In the genomic region with DNA sequence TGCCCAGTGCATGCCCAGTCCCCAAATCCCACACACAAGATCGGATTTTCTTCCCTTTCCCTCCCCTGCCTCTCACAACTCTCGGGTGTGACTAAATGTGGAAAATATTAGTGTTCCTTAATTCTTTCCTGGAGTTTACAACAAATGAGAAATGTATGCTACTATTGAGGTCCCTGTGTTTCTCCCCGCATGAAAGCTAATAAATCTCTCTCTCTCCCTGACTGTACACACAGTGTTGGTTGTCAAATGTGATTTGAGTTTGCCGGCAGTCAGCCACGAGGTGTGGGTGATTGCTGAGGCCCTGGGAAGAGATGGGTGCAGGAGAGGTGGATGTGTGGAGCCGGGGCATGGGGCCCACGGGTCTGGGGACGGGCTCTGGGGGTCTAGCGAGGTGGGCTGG, we compare ENCODE assay signal across 20 cellular contexts.
DNase-seq lines count a peak whose midpoint lies in the region; ATAC-seq, FAIRE-seq and TF ChIP-seq lines count a peak whose summit lies in the region.
"Had no signal": no experiment of that assay in that cellular context is flagged by ENCODE, and none has a peak within 500 bp of the region (broad histone marks: within the 10 kb centered on the region; RNA-seq: fewer than 3 reads in every experiment).

No MANE protein-coding gene starts in this region.

- H3K9ac ChIP-seq in GM12878 (ENCODE audit: control insufficient read depth, insufficient read depth, low read length) = no peak overlapping the region

- RAD21 ChIA-PET in GM12878 (lab: Charles Lee; ENCODE audit: unreplicated experiment) = interaction anchor here (0.9 to 1.3 kb wide), 2 partner anchors 143 to 219 kb away, joined by 3 to 4 read pairs; no protein-coding TSS in a partner anchor

- intact Hi-C loops in GM12878 (cut with micrococcal nuclease; ENCODE audit: unreplicated experiment) = loop anchor here (10.0 kb wide), 1 partner anchor 220 kb away; no protein-coding TSS in a partner anchor

- no peaks in the 10 kb centered on the region for H3K27me3 Mint-ChIP-seq in activated naive CD8-positive, alpha-beta T cell
- H3K27me3 Mint-ChIP-seq in activated naive CD8-positive, alpha-beta T cell treated with anti-CD3 and anti-CD28 coated beads for 36 hours = peaks cover 8% of the 10 kb centered on the region
- H3K27me3 Mint-ChIP-seq in stimulated activated naive B cell treated with anti-CD40 and anti-IgM and Interleukin-4, amounts not matched to agents 10 μg/mL and 1 μg/mL and 100 μg/mL, for 72 hours = peaks cover 20 to 34% of the 10 kb centered on the region in 2 donors

- TF ChIP-seq POLR2A in GM12878 (IDR thresholded peaks at IDR 0.05; ENCODE audit: low read depth, low read length) = no peak

- peak; percentile 47 for ATAC-seq in GM12878
- no peak for ATAC-seq in stimulated activated naive B cell treated with anti-CD40 and anti-IgM and Interleukin-4, amounts not matched to agents 10 μg/mL and 1 μg/mL and 100 μg/mL, for 72 hours (replicated peaks)
- no peak for ATAC-seq in activated CD4-positive, CD25-positive, alpha-beta regulatory T cell treated with anti-CD3 and anti-CD28 coated beads, Interleukin-2, amount 50 U/mL, for 24 hours
- ATAC-seq in HG03571 (IDR thresholded peaks at IDR 0.05; ENCODE audit: unreplicated experiment) = no peak
- ATAC-seq: pancreas had no signal

- H3K27ac Mint-ChIP-seq in activated naive CD8-positive, alpha-beta T cell = no peak overlapping the region
- H3K27ac Mint-ChIP-seq in activated naive CD8-positive, alpha-beta T cell treated with anti-CD3 and anti-CD28 coated beads for 36 hours = no peak overlapping the region
- H3K27ac Mint-ChIP-seq in stimulated activated naive B cell treated with anti-CD40 and anti-IgM and Interleukin-4, amounts not matched to agents 10 μg/mL and 1 μg/mL and 100 μg/mL, for 72 hours = no peak overlapping the region
- H3K27ac Mint-ChIP-seq: activated T-cell treated with anti-CD3 and anti-CD28 coated beads, Interleukin-2, amount 50 U/mL, for 24 hours; HFFc6 had no signal

- no peak for TF ChIP-seq EP300 in GM12878 (IDR thresholded peaks at IDR 0.05; ENCODE audit: borderline replicate concordance in 1 of 2, control insufficient read depth in 1 of 2, low read depth in 2 of 2, low read length in 2 of 2)

- H3K4me1 Mint-ChIP-seq in activated naive CD8-positive, alpha-beta T cell (ENCODE audit: low read depth) = peaks cover 25% of the 10 kb centered on the region
- peaks cover 19% of the 10 kb centered on the region for H3K4me1 Mint-ChIP-seq in activated naive CD8-positive, alpha-beta T cell treated with anti-CD3 and anti-CD28 coated beads for 36 hours
- peaks cover 34 to 41% of the 10 kb centered on the region in 2 donors for H3K4me1 Mint-ChIP-seq in stimulated activated naive B cell treated with anti-CD40 and anti-IgM and Interleukin-4, amounts not matched to agents 10 μg/mL and 1 μg/mL and 100 μg/mL, for 72 hours

- no peak overlapping the region for H3K4me2 ChIP-seq in GM12878 (ENCODE audit: control insufficient read depth, insufficient read depth)

- peak overlapping the region; percentile 42 for H3K4me3 Mint-ChIP-seq in activated naive CD8-positive, alpha-beta T cell
- no peak overlapping the region for H3K4me3 Mint-ChIP-seq in activated naive CD8-positive, alpha-beta T cell treated with anti-CD3 and anti-CD28 coated beads for 36 hours
- H3K4me3 Mint-ChIP-seq in stimulated activated naive B cell treated with anti-CD40 and anti-IgM and Interleukin-4, amounts not matched to agents 10 μg/mL and 1 μg/mL and 100 μg/mL, for 72 hours = peak overlapping the region; percentile 30 to 49
- H3K4me3 Mint-ChIP-seq: activated T-cell treated with anti-CD3 and anti-CD28 coated beads, Interleukin-2, amount 50 U/mL, for 24 hours; HFFc6 had no signal

- no peak for TF ChIP-seq RAD21 in GM12878 (IDR thresholded peaks at IDR 0.05; ENCODE audit: insufficient read depth, low read depth, low read length)

- H3K9me3 ChIP-seq in HEK293 (ENCODE audit: control insufficient read depth, insufficient read depth, low read depth, low read length) (no peaks in the 10 kb centered on the region), GM12878 (replicated peaks; ENCODE audit: control insufficient read depth, insufficient read depth, low read length) (no peaks in the 10 kb centered on the region)
- H3K9me3 ChIP-seq: pancreas, uterus had no signal

- H2AFZ ChIP-seq in GM12878 (ENCODE audit: control insufficient read depth, low read depth, low read length) = no peak overlapping the region

- TF ChIP-seq CTCF in HEK293 (tag by site-specific recombination; IDR thresholded peaks at IDR 0.05) (no peak), GM12878 (IDR thresholded peaks at IDR 0.05 in 2 of 3, conservative IDR thresholded peaks at IDR 0.05 in 1 of 3; ENCODE audit: control insufficient read depth in 2 of 3, extremely low read depth in 1 of 3, insufficient read depth in 1 of 3, low read depth in 3 of 3, low read length in 3 of 3) (no peak)

- H3K4me3 ChIP-seq in HEK293 (ENCODE audit: low read depth, low read length) (no peak overlapping the region), GM12878 (no peak overlapping the region)
- H3K4me3 ChIP-seq: coronary artery, pancreas, uterus had no signal

- H3K4me1 ChIP-seq in HEK293 (ENCODE audit: control insufficient read depth, insufficient read depth, low read length) (peaks cover 12% of the 10 kb centered on the region), GM12878 (ENCODE audit: control insufficient read depth, insufficient read depth, low read length) (no peaks in the 10 kb centered on the region; the same call in 1 of the 2 replicates)
- H3K4me1 ChIP-seq: pancreas, uterus had no signal

- H4K20me1 ChIP-seq in GM12878 (ENCODE audit: control insufficient read depth, insufficient read depth) = no peaks in the 10 kb centered on the region

- no peaks in the 10 kb centered on the region for H3K27me3 ChIP-seq in GM12878 (replicated peaks in 1 of 2; ENCODE audit: control insufficient read depth in 2 of 2, insufficient read depth in 2 of 2, low read length in 1 of 2)
- H3K27me3 ChIP-seq: pancreas, uterus had no signal

- no peak for FAIRE-seq in GM12878 (lab: Jason Lieb, UNC)
- FAIRE-seq: astrocyte, pancreas, small intestine had no signal

- POLR2A ChIA-PET in HEK293 (lab: Yijun Ruan, JAX) (no interaction called here), GM12878 (lab: Charles Lee) (no interaction called here)

- H3K27ac ChIP-seq in HEK293 (ENCODE audit: extremely low read depth, low read depth, low read length) (no peak overlapping the region), GM12878 (ENCODE audit: control insufficient read depth, insufficient read depth) (no peak overlapping the region)
- H3K27ac ChIP-seq: coronary artery, pancreas, uterus had no signal

- in situ Hi-C loops in GM12878 (cut with MboI) = no loop called here

- no TSS peak for BruUV-seq in GM12878 (replicated peaks; lab: Mats Ljungman, UMichigan)

- WGBS in GM12878 (ENCODE audit: insufficient coverage, insufficient replicate concordance, low lambda C conversion rate, missing lambda C conversion rate) = 5% methylated on average over 9 of the region's 9 CpGs

- CTCF ChIA-PET in HEK293 (lab: Yijun Ruan, JAX) = interaction anchor here (0.7 kb wide), 1 partner anchor 122 kb away, joined by 3 read pairs; no protein-coding TSS in a partner anchor
- CTCF ChIA-PET in GM12878 (lab: Yijun Ruan, JAX) = interaction anchor here (1.7 kb wide), 1 partner anchor 97 kb away, joined by 5 read pairs; no protein-coding TSS in a partner anchor

- H3K79me2 ChIP-seq in GM12878 (ENCODE audit: control insufficient read depth, insufficient read depth, low read length) = no peaks in the 10 kb centered on the region

- H3K9me3 Mint-ChIP-seq in activated naive CD8-positive, alpha-beta T cell (ENCODE audit: low read depth) = no peaks in the 10 kb centered on the region
- no peaks in the 10 kb centered on the region for H3K9me3 Mint-ChIP-seq in activated naive CD8-positive, alpha-beta T cell treated with anti-CD3 and anti-CD28 coated beads for 36 hours
- H3K9me3 Mint-ChIP-seq in stimulated activated naive B cell treated with anti-CD40 and anti-IgM and Interleukin-4, amounts not matched to agents 10 μg/mL and 1 μg/mL and 100 μg/mL, for 72 hours = no peaks in the 10 kb centered on the region
- H3K9me3 Mint-ChIP-seq: activated T-cell treated with anti-CD3 and anti-CD28 coated beads, Interleukin-2, amount 50 U/mL, for 24 hours; HFFc6 had no signal

- H3K36me3 ChIP-seq in HEK293 (ENCODE audit: control insufficient read depth in 2 of 2, insufficient read depth in 1 of 2, low read length in 2 of 2) (no peaks in the 10 kb centered on the region), GM12878 (ENCODE audit: control insufficient read depth in 2 of 2, insufficient read depth in 2 of 2, low read length in 1 of 2) (no peaks in the 10 kb centered on the region)
- H3K36me3 ChIP-seq: pancreas, uterus had no signal

- H3K36me3 Mint-ChIP-seq in activated naive CD8-positive, alpha-beta T cell = no peaks in the 10 kb centered on the region
- no peaks in the 10 kb centered on the region for H3K36me3 Mint-ChIP-seq in activated naive CD8-positive, alpha-beta T cell treated with anti-CD3 and anti-CD28 coated beads for 36 hours
- H3K36me3 Mint-ChIP-seq in stimulated activated naive B cell treated with anti-CD40 and anti-IgM and Interleukin-4, amounts not matched to agents 10 μg/mL and 1 μg/mL and 100 μg/mL, for 72 hours = no peaks in the 10 kb centered on the region

- SMC1A ChIA-PET in GM12878 (lab: Charles Lee; ENCODE audit: uncharacterized antibody, unreplicated experiment) = interaction anchor here (1.3 to 1.5 kb wide), 2 partner anchors 18 to 97 kb away, joined by 3 to 4 read pairs; no protein-coding TSS in a partner anchor

- DNase-seq in activated naive CD8-positive, alpha-beta T cell treated with anti-CD3 and anti-CD28 coated beads for 36 hours = no peak
- no peak for DNase-seq in GM12878 (ENCODE audit: low read depth, low spot score)
- DNase-seq in stimulated activated naive B cell treated with anti-CD40 and anti-IgM and Interleukin-4, amounts not matched to agents 10 μg/mL and 1 μg/mL and 100 μg/mL, for 72 hours = no peak
- no peak for DNase-seq in activated CD4-positive, CD25-positive, alpha-beta regulatory T cell treated with anti-CD3 and anti-CD28 coated beads, Interleukin-2, amount 50 U/mL, for 72 hours
- DNase-seq: activated CD4-positive, CD25-positive, alpha-beta regulatory T cell; HFFc6; mesenchymal stem cell; NCI-H1436 treated with DMSO at 0.1 percent for 48 hours; NCI-H446; pancreas; small intestine; stimulated activated naive CD4-positive, alpha-beta T cell treated with Interleukin-2 at 50 U/mL for 16 hours; uterus had no signal

TF ChIP-seq in HEK293, 187 proteins besides CTCF, POLR2A, EP300 and RAD21:
- TF ChIP-seq ZIC2 (tag by site-specific recombination; IDR thresholded peaks at IDR 0.05) (peak; percentile 28), ZNF391 (tag by site-specific recombination; IDR thresholded peaks at IDR 0.05; ENCODE audit: borderline replicate concordance, low read depth) (no peak)

TF ChIP-seq in GM12878, 131 proteins besides CTCF, POLR2A, EP300 and RAD21 (continues in another document):
- 0 out of 2 replicates have a peak, but pooled peaks have one; percentile 49 for TF ChIP-seq MXI1 (IDR thresholded peaks at IDR 0.05; ENCODE audit: low read depth, low read length)
